ENCODE assay signal across 1 cellular context in genomic region chr17:63041251-63041650, GRCh38.
TF ChIP-seq lines count a peak whose summit lies in the region.

No MANE protein-coding gene starts in this region.

TF ChIP-seq in HCT116, 20 proteins besides CTCF, POLR2A, EP300 and RAD21 (continued from another document):
- TF ChIP-seq SIN3A (IDR thresholded peaks at IDR 0.05; ENCODE audit: low read depth) = no peak
- no peak for TF ChIP-seq ZBTB33 (IDR thresholded peaks at IDR 0.05; ENCODE audit: extremely low read depth, insufficient replicate concordance, low read length)
- TF ChIP-seq FOSL1 (IDR thresholded peaks at IDR 0.05; ENCODE audit: low read depth) = no peak
- TF ChIP-seq EZH2 (IDR thresholded peaks at IDR 0.05) = no peak
- no peak for TF ChIP-seq EGR1 (IDR thresholded peaks at IDR 0.05; ENCODE audit: low read depth)
- no peak for TF ChIP-seq CEBPB (IDR thresholded peaks at IDR 0.05; ENCODE audit: low read depth)
- TF ChIP-seq, protein P1, sequence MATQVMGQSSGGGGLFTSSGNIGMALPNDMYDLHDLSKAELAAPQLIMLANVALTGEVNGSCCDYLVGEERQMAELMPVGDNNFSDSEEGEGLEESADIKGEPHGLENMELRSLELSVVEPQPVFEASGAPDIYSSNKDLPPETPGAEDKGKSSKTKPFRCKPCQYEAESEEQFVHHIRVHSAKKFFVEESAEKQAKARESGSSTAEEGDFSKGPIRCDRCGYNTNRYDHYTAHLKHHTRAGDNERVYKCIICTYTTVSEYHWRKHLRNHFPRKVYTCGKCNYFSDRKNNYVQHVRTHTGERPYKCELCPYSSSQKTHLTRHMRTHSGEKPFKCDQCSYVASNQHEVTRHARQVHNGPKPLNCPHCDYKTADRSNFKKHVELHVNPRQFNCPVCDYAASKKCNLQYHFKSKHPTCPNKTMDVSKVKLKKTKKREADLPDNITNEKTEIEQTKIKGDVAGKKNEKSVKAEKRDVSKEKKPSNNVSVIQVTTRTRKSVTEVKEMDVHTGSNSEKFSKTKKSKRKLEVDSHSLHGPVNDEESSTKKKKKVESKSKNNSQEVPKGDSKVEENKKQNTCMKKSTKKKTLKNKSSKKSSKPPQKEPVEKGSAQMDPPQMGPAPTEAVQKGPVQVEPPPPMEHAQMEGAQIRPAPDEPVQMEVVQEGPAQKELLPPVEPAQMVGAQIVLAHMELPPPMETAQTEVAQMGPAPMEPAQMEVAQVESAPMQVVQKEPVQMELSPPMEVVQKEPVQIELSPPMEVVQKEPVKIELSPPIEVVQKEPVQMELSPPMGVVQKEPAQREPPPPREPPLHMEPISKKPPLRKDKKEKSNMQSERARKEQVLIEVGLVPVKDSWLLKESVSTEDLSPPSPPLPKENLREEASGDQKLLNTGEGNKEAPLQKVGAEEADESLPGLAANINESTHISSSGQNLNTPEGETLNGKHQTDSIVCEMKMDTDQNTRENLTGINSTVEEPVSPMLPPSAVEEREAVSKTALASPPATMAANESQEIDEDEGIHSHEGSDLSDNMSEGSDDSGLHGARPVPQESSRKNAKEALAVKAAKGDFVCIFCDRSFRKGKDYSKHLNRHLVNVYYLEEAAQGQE (IDR thresholded peaks at IDR 0.05; ENCODE audit: low read depth) = no peak
